ENCODE assay signal across 18 cellular contexts in the genomic region with DNA sequence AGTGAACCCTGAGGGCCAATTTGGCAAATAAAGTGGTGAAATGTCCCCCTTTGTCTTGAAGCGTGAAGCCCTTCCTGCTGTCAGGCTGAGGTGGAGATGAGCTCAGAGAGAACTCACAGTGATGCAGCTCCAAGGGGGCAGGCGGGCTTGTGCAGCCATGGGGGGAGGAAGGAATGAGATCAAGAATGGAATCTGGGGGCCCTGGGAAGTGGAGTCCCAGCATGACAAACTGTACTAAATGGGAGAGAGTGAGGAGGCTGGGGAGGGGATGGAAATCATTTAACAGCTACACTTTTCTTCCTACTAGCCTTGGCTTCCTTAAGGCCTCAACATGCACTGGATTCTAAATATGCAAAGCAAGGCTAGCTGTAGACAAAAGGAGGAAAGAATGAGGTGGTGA.
A peak's percentile ranks its signal among the peaks of the same experiment; 100 is the strongest.
DNase-seq lines count a peak whose midpoint lies in the region; FAIRE-seq and TF ChIP-seq lines count a peak whose summit lies in the region.
"Had no signal": no experiment of that assay in that cellular context is flagged by ENCODE, and none has a peak within 500 bp of the region (broad histone marks: within the 10 kb centered on the region; RNA-seq: fewer than 3 reads in every experiment).

No MANE protein-coding gene starts in this region.

- H3K4me1 ChIP-seq in HUES48 (ENCODE audit: control insufficient read depth, insufficient read depth, low read length), result peaks cover 28% of the 10 kb centered on the region
- H3K4me1 ChIP-seq in H1 (replicated peaks in 1 of 4; ENCODE audit: control insufficient read depth in 3 of 4, insufficient read depth in 4 of 4, low read length in 3 of 4), result peaks cover 2 to 26% (median 18%) of the 10 kb centered on the region in 4 experiments

- CTCF ChIA-PET in H1 (lab: Charles Lee; ENCODE audit: partially characterized antibody), result interaction anchor here (0.6 to 3.8 kb wide), 6 partner anchors 8 to 892 kb away, joined by 3 to 22 read pairs (median 6); no protein-coding TSS in a partner anchor

- H3K27ac ChIP-seq in HUES48 (ENCODE audit: low read depth, low read length) (peak overlapping the region; percentile 5), H1 (ENCODE audit: low read depth, low read length) (no peak overlapping the region)
- H3K27ac ChIP-seq: Peyer's patch had no signal

- H3K23me2 ChIP-seq in H1 (ENCODE audit: low read depth, low read length), result no peaks in the 10 kb centered on the region

- no peak overlapping the region for H2BK120ac ChIP-seq in H1 (replicated peaks; ENCODE audit: low read depth, low read length)

- H3K56ac ChIP-seq in H1 (replicated peaks; ENCODE audit: insufficient read length, low read depth, low read length), result no peak overlapping the region

- no peak for TF ChIP-seq CTCF in H1 (IDR thresholded peaks at IDR 0.05; ENCODE audit: control extremely low read depth in 1 of 3, insufficient read depth in 1 of 3, low read depth in 1 of 3, low read length in 3 of 3)

- H3K4me3 ChIP-seq in HUES48 (ENCODE audit: low read depth, low read length) (no peak overlapping the region), H1 (ENCODE audit: extremely low read depth in 1 of 4, insufficient read depth in 2 of 4, low read depth in 3 of 4, low read length in 4 of 4) (no peak overlapping the region)
- H3K4me3 ChIP-seq: Peyer's patch had no signal

- H3K36me3 ChIP-seq in HUES48 (ENCODE audit: control insufficient read depth, insufficient read depth, low read length), result no peaks in the 10 kb centered on the region
- no peaks in the 10 kb centered on the region; a peak in 1 of 8 replicates for H3K36me3 ChIP-seq in H1 (ENCODE audit: control insufficient read depth in 2 of 4, insufficient read depth in 4 of 4, low read length in 3 of 4)
- H3K36me3 ChIP-seq: Peyer's patch had no signal

- H2BK15ac ChIP-seq in H1 (ENCODE audit: low read length), result no peak overlapping the region

- H3K18ac ChIP-seq in H1 (ENCODE audit: extremely low read depth, low read length), result no peak overlapping the region

- no peak overlapping the region for H4K8ac ChIP-seq in H1 (ENCODE audit: extremely low read depth, insufficient read depth, low read length)

- H3K79me1 ChIP-seq in H1 (ENCODE audit: low read depth, low read length), result no peaks in the 10 kb centered on the region

- no peak for TF ChIP-seq RAD21 in H1 (IDR thresholded peaks at IDR 0.05 in 1 of 2, conservative IDR thresholded peaks at IDR 0.05 in 1 of 2; ENCODE audit: low read depth in 2 of 2, low read length in 2 of 2)

- no peak overlapping the region for H3K14ac ChIP-seq in H1 (ENCODE audit: insufficient read length)

- H3K4me2 ChIP-seq in H1 (ENCODE audit: insufficient read depth in 1 of 2, low read depth in 2 of 2, low read length in 2 of 2), result no peak overlapping the region

- no peak overlapping the region for H2BK12ac ChIP-seq in H1 (ENCODE audit: low read depth, low read length)

- no peak overlapping the region for H3K9ac ChIP-seq in HUES48 (ENCODE audit: low read depth, low read length)
- no peak overlapping the region for H3K9ac ChIP-seq in H1 (replicated peaks in 1 of 4; ENCODE audit: extremely low read depth in 1 of 4, low read depth in 3 of 4, low read length in 3 of 4)

- DNase-seq in activated CD8-positive, alpha-beta memory T cell treated with anti-CD3 and anti-CD28 coated beads, Interleukin-2, amount 50 U/mL, for 48 hours, result peak; percentile 23
- no peak for DNase-seq in activated CD8-positive, alpha-beta memory T cell treated with anti-CD3 and anti-CD28 coated beads for 24 hours
- DNase-seq in H1 (ENCODE audit: low read depth in 1 of 2, low spot score in 2 of 2) (peak in 1 of 2 experiments; percentile 41), NCI-H345 (lab: John Stamatoyannopoulos, UW) (no peak), AML-193 (lab: John Stamatoyannopoulos, UW) (no peak), SKM-1 (lab: John Stamatoyannopoulos, UW; ENCODE audit: unreplicated experiment) (no peak)
- peak; percentile 5 for DNase-seq in stimulated activated CD8-positive, alpha-beta memory T cell treated with anti-CD3 and anti-CD28 coated beads, Interleukin-4, amount 100 ng/mL, for 48 hours
- DNase-seq: CD4-positive, alpha-beta memory T cell; GOT3; Karpas-422; NCI-H1417; NCI-H1930; NCI-H2171; NCI-H774; Right ventricle myocardium superior had no signal

- H4K91ac ChIP-seq in H1 (replicated peaks; ENCODE audit: insufficient read length, low read length), result no peak overlapping the region

- no peak overlapping the region for H2AK5ac ChIP-seq in H1 (ENCODE audit: low read depth, low read length)

- no peak for TF ChIP-seq EP300 in H1 (IDR thresholded peaks at IDR 0.05; ENCODE audit: borderline replicate concordance in 1 of 2, low read depth in 2 of 2, low read length in 2 of 2)

- POLR2A ChIA-PET in H1 (lab: Charles Lee; ENCODE audit: partially characterized antibody), result interaction anchor here (0.7 to 1.2 kb wide), 2 partner anchors 10 to 42 kb away, joined by 3 read pairs; no protein-coding TSS in a partner anchor

- H3K27me3 ChIP-seq in HUES48 (ENCODE audit: control insufficient read depth, insufficient read depth, low read length), result peaks cover 4% of the 10 kb centered on the region
- peaks cover 0 to 8% (median 3%) of the 10 kb centered on the region in 4 experiments; a peak in 3 of 7 replicates for H3K27me3 ChIP-seq in H1 (replicated peaks in 1 of 4; ENCODE audit: control insufficient read depth in 3 of 4, extremely low read depth in 1 of 4, insufficient read depth in 3 of 4, low read length in 3 of 4)
- H3K27me3 ChIP-seq: Peyer's patch had no signal

- no peaks in the 10 kb centered on the region for H3K9me3 ChIP-seq in HUES48 (ENCODE audit: control insufficient read depth, insufficient read depth, low read length)
- H3K9me3 ChIP-seq in H1 (ENCODE audit: insufficient read depth in 2 of 2, low read depth in 1 of 2, low read length in 1 of 2), result no peaks in the 10 kb centered on the region
- H3K9me3 ChIP-seq: Peyer's patch had no signal

- no peaks in the 10 kb centered on the region for H3K79me2 ChIP-seq in H1 (ENCODE audit: control insufficient read depth in 1 of 2, insufficient read depth in 2 of 2, low read length in 2 of 2)

- WGBS in H1 (ENCODE audit: extremely low coverage in 1 of 2, insufficient coverage in 1 of 2, insufficient read length in 1 of 2, insufficient replicate concordance in 2 of 2, low coverage in 1 of 2, low lambda C conversion rate in 2 of 2, missing lambda C conversion rate in 1 of 2), 2 experiments, result 45% methylated on average over 2 of the region's 2 CpGs; no CpG with 5 or more reads in 1 of the 2 experiments

- H2AFZ ChIP-seq in H1 (ENCODE audit: low read length), result no peak overlapping the region

- H3K23ac ChIP-seq in H1 (ENCODE audit: insufficient read length), result no peak overlapping the region

- no peak for TF ChIP-seq POLR2A in H1 (IDR thresholded peaks at IDR 0.05; ENCODE audit: control extremely low read depth in 1 of 2, low read depth in 2 of 2, low read length in 2 of 2)

- FAIRE-seq in H1 (lab: Jason Lieb, UNC), result no peak
- FAIRE-seq: A204.1 had no signal

- H3K4ac ChIP-seq in H1 (replicated peaks; ENCODE audit: insufficient read length, low read depth, low read length), result no peak overlapping the region

- no peaks in the 10 kb centered on the region for H4K20me1 ChIP-seq in H1 (replicated peaks in 1 of 2; ENCODE audit: control insufficient read depth in 1 of 2, insufficient read depth in 2 of 2, low read length in 2 of 2)

- no peak overlapping the region for H4K5ac ChIP-seq in H1 (ENCODE audit: insufficient read length, low read depth, low read length)

- 0 out of 2 replicates have a peak overlapping the region, but pooled peaks have one; percentile 7 for H2BK5ac ChIP-seq in H1 (ENCODE audit: low read depth, low read length)

- H2BK20ac ChIP-seq in H1 (ENCODE audit: low read length), result no peak overlapping the region

TF ChIP-seq in H1, 55 proteins besides CTCF, POLR2A, EP300 and RAD21:
- TF ChIP-seq POLR2AphosphoS5 (IDR thresholded peaks at IDR 0.05; ENCODE audit: low read depth, low read length) (no peak), BRCA1 (IDR thresholded peaks at IDR 0.05; ENCODE audit: low read depth, low read length) (no peak), BCL11A (IDR thresholded peaks at IDR 0.05; ENCODE audit: low read depth in 2 of 2, low read length in 2 of 2) (no peak), RNF2 (IDR thresholded peaks at IDR 0.05; ENCODE audit: borderline replicate concordance, low read depth, low read length, missing control alignments, poor library complexity, severe bottlenecking) (no peak), SP1 (IDR thresholded peaks at IDR 0.05; ENCODE audit: low read depth, low read length) (no peak), HDAC2 (IDR thresholded peaks at IDR 0.05; ENCODE audit: borderline replicate concordance in 1 of 2, low read depth in 2 of 2, low read length in 2 of 2) (no peak), NANOG (IDR thresholded peaks at IDR 0.05; ENCODE audit: insufficient read depth, low read depth, low read length, poor library complexity, severe bottlenecking) (no peak), EGR1 (IDR thresholded peaks at IDR 0.05; ENCODE audit: borderline replicate concordance, low read depth, low read length) (no peak), HDAC6 (IDR thresholded peaks at IDR 0.05; ENCODE audit: low read depth, low read length) (no peak), BACH1 (IDR thresholded peaks at IDR 0.05; ENCODE audit: low read length) (no peak), CBX8 (IDR thresholded peaks at IDR 0.05; ENCODE audit: borderline replicate concordance, low read depth, low read length) (no peak)
- TF ChIP-seq, protein P1, sequence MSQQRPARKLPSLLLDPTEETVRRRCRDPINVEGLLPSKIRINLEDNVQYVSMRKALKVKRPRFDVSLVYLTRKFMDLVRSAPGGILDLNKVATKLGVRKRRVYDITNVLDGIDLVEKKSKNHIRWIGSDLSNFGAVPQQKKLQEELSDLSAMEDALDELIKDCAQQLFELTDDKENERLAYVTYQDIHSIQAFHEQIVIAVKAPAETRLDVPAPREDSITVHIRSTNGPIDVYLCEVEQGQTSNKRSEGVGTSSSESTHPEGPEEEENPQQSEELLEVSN (IDR thresholded peaks at IDR 0.05), result no peak
- TF ChIP-seq, protein P2, sequence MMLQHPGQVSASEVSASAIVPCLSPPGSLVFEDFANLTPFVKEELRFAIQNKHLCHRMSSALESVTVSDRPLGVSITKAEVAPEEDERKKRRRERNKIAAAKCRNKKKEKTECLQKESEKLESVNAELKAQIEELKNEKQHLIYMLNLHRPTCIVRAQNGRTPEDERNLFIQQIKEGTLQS (IDR thresholded peaks at IDR 0.05; ENCODE audit: insufficient read depth, low read depth, low read length), result no peak
- TF ChIP-seq, protein P3, sequence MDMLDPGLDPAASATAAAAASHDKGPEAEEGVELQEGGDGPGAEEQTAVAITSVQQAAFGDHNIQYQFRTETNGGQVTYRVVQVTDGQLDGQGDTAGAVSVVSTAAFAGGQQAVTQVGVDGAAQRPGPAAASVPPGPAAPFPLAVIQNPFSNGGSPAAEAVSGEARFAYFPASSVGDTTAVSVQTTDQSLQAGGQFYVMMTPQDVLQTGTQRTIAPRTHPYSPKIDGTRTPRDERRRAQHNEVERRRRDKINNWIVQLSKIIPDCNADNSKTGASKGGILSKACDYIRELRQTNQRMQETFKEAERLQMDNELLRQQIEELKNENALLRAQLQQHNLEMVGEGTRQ (IDR thresholded peaks at IDR 0.05; ENCODE audit: low read length), result no peak

Comparison
In these comparisons a context has a peak if more than half of its experiments do, and no peak if none do; other contexts are left out.
1. DNase-seq: peak in activated CD8-positive, alpha-beta memory T cell treated with anti-CD3 and anti-CD28 coated beads, Interleukin-2, amount 50 U/mL, for 48 hours (single experiment) and stimulated activated CD8-positive, alpha-beta memory T cell treated with anti-CD3 and anti-CD28 coated beads, Interleukin-4, amount 100 ng/mL, for 48 hours (single experiment); none in activated CD8-positive, alpha-beta memory T cell treated with anti-CD3 and anti-CD28 coated beads for 24 hours (single experiment), NCI-H345 (single experiment), AML-193 (0 of 2) and SKM-1 (single experiment).